31 cellular contexts compared by ENCODE assay signal in the genomic region with DNA sequence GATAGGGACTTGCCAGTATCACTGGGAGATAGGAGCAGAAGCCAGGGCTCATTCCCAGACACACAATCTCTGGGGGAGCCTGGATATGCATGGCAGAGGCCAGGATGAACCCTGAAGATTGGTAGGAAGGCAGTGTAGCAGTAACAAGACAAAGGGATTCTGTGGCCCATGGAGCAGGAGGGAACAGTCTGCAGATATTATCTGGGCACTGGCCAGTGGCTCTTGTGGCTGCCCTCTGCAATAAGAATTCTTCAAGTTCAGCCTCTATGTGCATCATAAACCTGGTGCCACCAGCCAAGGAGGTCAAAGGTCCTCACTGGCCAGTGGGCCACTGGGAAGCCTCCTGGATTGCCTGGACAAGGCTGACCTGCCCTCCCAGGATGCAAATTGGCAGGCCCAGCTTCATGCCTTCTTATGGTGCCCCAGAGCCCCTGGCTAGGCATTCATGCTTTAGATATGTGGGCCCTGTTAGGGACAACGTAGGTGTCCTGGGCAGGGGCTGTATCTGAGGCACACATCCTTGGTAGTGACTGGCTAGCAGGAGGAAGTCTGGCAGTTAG. TPM values are rescaled to one million over a fixed set of nuclear protein-coding genes. Genes with fewer than 3 reads are reported as not detected.
DNase-seq lines count a peak whose midpoint lies in the region; ATAC-seq and TF ChIP-seq lines count a peak whose summit lies in the region.
"Had no signal": no experiment of that assay in that cellular context is flagged by ENCODE, and none has a peak within 500 bp of the region (broad histone marks: within the 10 kb centered on the region; RNA-seq: fewer than 3 reads in every experiment).

No MANE protein-coding gene starts in this region.

- DNase-seq in stimulated activated naive CD8-positive, alpha-beta T cell treated with anti-CD3 and anti-CD28 coated beads, Interleukin-15, amount 100 ng/mL, for 72 hours, result no peak
- no peak for DNase-seq in stimulated activated naive CD8-positive, alpha-beta T cell treated with anti-CD3 and anti-CD28 coated beads, Interleukin-15, Interleukin-2, amounts not matched to agents 100 U/mL and 50 U/mL, for 24 hours
- DNase-seq in colonic mucosa, result peak; percentile 10
- DNase-seq in posterior vena cava (ENCODE audit: low spot score), result peak; percentile 48
- DNase-seq in cerebellar cortex (ENCODE audit: low spot score), result no peak
- no peak for DNase-seq in stimulated activated CD4-positive, alpha-beta T cell treated with anti-CD3 and anti-CD28 coated beads, Interleukin-4, amount 100 ng/mL, for 1 hour
- DNase-seq in DMS79 (lab: John Stamatoyannopoulos, UW), result no peak
- no peak for DNase-seq in psoas muscle
- DNase-seq: activated CD4-positive, alpha-beta T cell treated with anti-CD3 and anti-CD28 coated beads for 1 hour; activated CD8-positive, alpha-beta memory T cell treated with anti-CD3 and anti-CD28 coated beads, Interleukin-2, amount 50 U/mL, for 48 hours; activated CD8-positive, alpha-beta T cell treated with anti-CD3 and anti-CD28 coated beads for 36 hours; amygdala; DMS153; KBM-7; left ventricle myocardium inferior; mesenchymal stem cell; MM.1S; NCI-H1417 treated with DMSO at 0.1 percent for 48 hours; NCI-H2081; NCI-H2227 treated with DMSO at 0.1 percent for 48 hours; NCI-H526; PC-9; SHP77; T-helper 2 cell had no signal

- TF ChIP-seq CTCF in colonic mucosa (IDR thresholded peaks at IDR 0.05) (no peak), psoas muscle (IDR thresholded peaks at IDR 0.05) (no peak)

- intact Hi-C loops in colonic mucosa (cut with DNase I) (no loop called here), posterior vena cava (cut with DNase I) (no loop called here), psoas muscle (cut with DNase I) (no loop called here)

- H3K4me3 ChIP-seq in colonic mucosa (no peak overlapping the region), psoas muscle (no peak overlapping the region)
- H3K4me3 ChIP-seq: GM12878, left ventricle myocardium inferior, PC-9, tibial artery had no signal

- no peaks in the 10 kb centered on the region for H3K9me3 Mint-ChIP-seq in stimulated activated naive CD8-positive, alpha-beta T cell treated with anti-CD3 and anti-CD28 coated beads, Interleukin-15, amount 100 ng/mL, for 72 hours
- H3K9me3 Mint-ChIP-seq: activated CD8-positive, alpha-beta T cell treated with anti-CD3 and anti-CD28 coated beads for 36 hours; activated naive CD4-positive, alpha-beta T cell treated with anti-CD3 and anti-CD28 coated beads, Interleukin-2, amount 50 U/mL, for 72 hours; activated T-helper 17 cell treated with anti-CD3 and anti-CD28 coated beads, Interleukin-2, amount 50 U/mL, for 72 hours; stimulated activated naive CD8-positive, alpha-beta T cell treated with anti-CD3 and anti-CD28 coated beads, Interleukin-15, Interleukin-2, amounts not matched to agents 100 ng/mL and 50 ng/mL, for 24 hours had no signal

- no peaks in the 10 kb centered on the region for H3K4me1 Mint-ChIP-seq in stimulated activated naive CD8-positive, alpha-beta T cell treated with anti-CD3 and anti-CD28 coated beads, Interleukin-15, amount 100 ng/mL, for 72 hours
- H3K4me1 Mint-ChIP-seq: activated T-helper 17 cell treated with anti-CD3 and anti-CD28 coated beads, Interleukin-2, amount 50 U/mL, for 72 hours had no signal

- H3K4me1 ChIP-seq in colonic mucosa (no peaks in the 10 kb centered on the region), psoas muscle (peaks cover 4% of the 10 kb centered on the region)

- H3K4me3 Mint-ChIP-seq in stimulated activated naive CD8-positive, alpha-beta T cell treated with anti-CD3 and anti-CD28 coated beads, Interleukin-15, amount 100 ng/mL, for 72 hours, result no peak overlapping the region
- H3K4me3 Mint-ChIP-seq: activated CD8-positive, alpha-beta T cell treated with anti-CD3 and anti-CD28 coated beads for 36 hours; activated T-helper 17 cell treated with anti-CD3 and anti-CD28 coated beads, Interleukin-2, amount 50 U/mL, for 72 hours; stimulated activated naive CD8-positive, alpha-beta T cell treated with anti-CD3 and anti-CD28 coated beads, Interleukin-15, Interleukin-2, amounts not matched to agents 100 ng/mL and 50 ng/mL, for 24 hours had no signal

- H3K27ac ChIP-seq in colonic mucosa (no peak overlapping the region), psoas muscle (no peak overlapping the region)
- H3K27ac ChIP-seq: left ventricle myocardium inferior, PC-9, tibial artery had no signal

- peak overlapping the region; percentile 19 to 67 for H3K27ac Mint-ChIP-seq in stimulated activated naive CD8-positive, alpha-beta T cell treated with anti-CD3 and anti-CD28 coated beads, Interleukin-15, amount 100 ng/mL, for 72 hours
- H3K27ac Mint-ChIP-seq: activated CD8-positive, alpha-beta T cell treated with anti-CD3 and anti-CD28 coated beads for 36 hours; stimulated activated naive CD8-positive, alpha-beta T cell treated with anti-CD3 and anti-CD28 coated beads, Interleukin-15, Interleukin-2, amounts not matched to agents 100 ng/mL and 50 ng/mL, for 24 hours had no signal

- WGBS in psoas muscle, 3 donors, result 5 to 94% (median 88%) methylated on average over 1 of the region's 1 CpG

- H3K27me3 Mint-ChIP-seq in stimulated activated naive CD8-positive, alpha-beta T cell treated with anti-CD3 and anti-CD28 coated beads, Interleukin-15, amount 100 ng/mL, for 72 hours, result no peaks in the 10 kb centered on the region
- H3K27me3 Mint-ChIP-seq: activated CD8-positive, alpha-beta T cell treated with anti-CD3 and anti-CD28 coated beads for 36 hours; activated T-helper 17 cell treated with anti-CD3 and anti-CD28 coated beads, Interleukin-2, amount 50 U/mL, for 72 hours; progenitor cell of endocrine pancreas; stimulated activated naive CD8-positive, alpha-beta T cell treated with anti-CD3 and anti-CD28 coated beads, Interleukin-15, Interleukin-2, amounts not matched to agents 100 ng/mL and 50 ng/mL, for 24 hours had no signal

- no peak overlapping the region for H3K9ac ChIP-seq in colonic mucosa (ENCODE audit: low read depth in 2 of 2, low read length in 2 of 2)

- ATAC-seq in stimulated activated naive CD8-positive, alpha-beta T cell treated with anti-CD3 and anti-CD28 coated beads, Interleukin-15, amount 100 ng/mL, for 72 hours, result no peak
- ATAC-seq in stimulated activated naive CD8-positive, alpha-beta T cell treated with anti-CD3 and anti-CD28 coated beads, Interleukin-15, Interleukin-2, amounts not matched to agents 100 U/mL and 50 U/mL, for 24 hours, result no peak
- ATAC-seq in psoas muscle, result no peak
- ATAC-seq: activated CD8-positive, alpha-beta T cell treated with anti-CD3 and anti-CD28 coated beads for 36 hours; activated naive CD4-positive, alpha-beta T cell treated with anti-CD3 and anti-CD28 coated beads, Interleukin-2, amount 50 U/mL, for 72 hours; activated T-helper 17 cell treated with anti-CD3 and anti-CD28 coated beads, Interleukin-2, amount 50 U/mL, for 72 hours; esophagus mucosa; GM12878 had no signal

- H3K27me3 ChIP-seq in colonic mucosa (no peaks in the 10 kb centered on the region), psoas muscle (ENCODE audit: insufficient read depth in 3 of 3, low read length in 2 of 3) (no peaks in the 10 kb centered on the region)
- H3K27me3 ChIP-seq: tibial artery had no signal

- H3K36me3 ChIP-seq in colonic mucosa (no peaks in the 10 kb centered on the region), psoas muscle (ENCODE audit: insufficient read depth in 1 of 2, low read depth in 1 of 2) (no peaks in the 10 kb centered on the region)
- H3K36me3 ChIP-seq: tibial artery had no signal

- H3K9me3 ChIP-seq in colonic mucosa (no peaks in the 10 kb centered on the region), psoas muscle (no peaks in the 10 kb centered on the region)
- H3K9me3 ChIP-seq: left ventricle myocardium inferior, tibial artery had no signal

RNA-seq across cellular contexts. Expression of a gene that starts 29.2 kb away (rescaled TPM):
- total RNA-seq in colonic mucosa, result 1 to 10 TPM in 1 of 2 donors, under 1 TPM in 1; 0.77 to 1.5 TPM
- 1 to 10 TPM; 1.8 to 3.5 TPM for total RNA-seq in posterior vena cava
- total RNA-seq in psoas muscle, result under 1 TPM; 0.30 to 0.56 (median 0.42) TPM
- polyA plus RNA-seq in psoas muscle, result under 1 TPM; 0.01 to 0.16 (median 0.03) TPM

Comparison
In these comparisons a context has a peak if more than half of its experiments do, and no peak if none do; other contexts are left out.
1. DNase-seq: peak in colonic mucosa (single experiment) and posterior vena cava (single experiment); none in stimulated activated naive CD8-positive, alpha-beta T cell treated with anti-CD3 and anti-CD28 coated beads, Interleukin-15, amount 100 ng/mL, for 72 hours (0 of 2), stimulated activated naive CD8-positive, alpha-beta T cell treated with anti-CD3 and anti-CD28 coated beads, Interleukin-15, Interleukin-2, amounts not matched to agents 100 U/mL and 50 U/mL, for 24 hours (single experiment), cerebellar cortex (single experiment), stimulated activated CD4-positive, alpha-beta T cell treated with anti-CD3 and anti-CD28 coated beads, Interleukin-4, amount 100 ng/mL, for 1 hour (single experiment), DMS79 (single experiment) and psoas muscle (0 of 2).